1 cellular context compared by ENCODE assay signal in genomic region chr19:48393196-48393558, GRCh38.
TF ChIP-seq lines count a peak whose summit lies in the region.

No MANE protein-coding gene starts in this region.

TF ChIP-seq in GM23338, 12 proteins besides CTCF, POLR2A, EP300 and RAD21:
- TF ChIP-seq ZNF114 (CRISPR knock-in tag; IDR thresholded peaks at IDR 0.05) (no peak), NANOG (IDR thresholded peaks at IDR 0.05; ENCODE audit: borderline replicate concordance) (no peak), REST (IDR thresholded peaks at IDR 0.05; ENCODE audit: unreplicated experiment) (no peak), CREB1 (CRISPR knock-in tag; IDR thresholded peaks at IDR 0.05; ENCODE audit: low read depth) (no peak), ETS1 (IDR thresholded peaks at IDR 0.05) (no peak), EZH2phosphoT487 (IDR thresholded peaks at IDR 0.05; ENCODE audit: unreplicated experiment) (no peak), JUNB (IDR thresholded peaks at IDR 0.05; ENCODE audit: unreplicated experiment) (no peak), ZNF331 (CRISPR knock-in tag; IDR thresholded peaks at IDR 0.05; ENCODE audit: low read depth) (no peak), POLR2AphosphoS5 (IDR thresholded peaks at IDR 0.05; ENCODE audit: low read depth) (no peak), STAT1 (IDR thresholded peaks at IDR 0.05; ENCODE audit: unreplicated experiment) (no peak), EZH2 (IDR thresholded peaks at IDR 0.05; ENCODE audit: low read depth, unreplicated experiment) (no peak)
- TF ChIP-seq, protein P1, sequence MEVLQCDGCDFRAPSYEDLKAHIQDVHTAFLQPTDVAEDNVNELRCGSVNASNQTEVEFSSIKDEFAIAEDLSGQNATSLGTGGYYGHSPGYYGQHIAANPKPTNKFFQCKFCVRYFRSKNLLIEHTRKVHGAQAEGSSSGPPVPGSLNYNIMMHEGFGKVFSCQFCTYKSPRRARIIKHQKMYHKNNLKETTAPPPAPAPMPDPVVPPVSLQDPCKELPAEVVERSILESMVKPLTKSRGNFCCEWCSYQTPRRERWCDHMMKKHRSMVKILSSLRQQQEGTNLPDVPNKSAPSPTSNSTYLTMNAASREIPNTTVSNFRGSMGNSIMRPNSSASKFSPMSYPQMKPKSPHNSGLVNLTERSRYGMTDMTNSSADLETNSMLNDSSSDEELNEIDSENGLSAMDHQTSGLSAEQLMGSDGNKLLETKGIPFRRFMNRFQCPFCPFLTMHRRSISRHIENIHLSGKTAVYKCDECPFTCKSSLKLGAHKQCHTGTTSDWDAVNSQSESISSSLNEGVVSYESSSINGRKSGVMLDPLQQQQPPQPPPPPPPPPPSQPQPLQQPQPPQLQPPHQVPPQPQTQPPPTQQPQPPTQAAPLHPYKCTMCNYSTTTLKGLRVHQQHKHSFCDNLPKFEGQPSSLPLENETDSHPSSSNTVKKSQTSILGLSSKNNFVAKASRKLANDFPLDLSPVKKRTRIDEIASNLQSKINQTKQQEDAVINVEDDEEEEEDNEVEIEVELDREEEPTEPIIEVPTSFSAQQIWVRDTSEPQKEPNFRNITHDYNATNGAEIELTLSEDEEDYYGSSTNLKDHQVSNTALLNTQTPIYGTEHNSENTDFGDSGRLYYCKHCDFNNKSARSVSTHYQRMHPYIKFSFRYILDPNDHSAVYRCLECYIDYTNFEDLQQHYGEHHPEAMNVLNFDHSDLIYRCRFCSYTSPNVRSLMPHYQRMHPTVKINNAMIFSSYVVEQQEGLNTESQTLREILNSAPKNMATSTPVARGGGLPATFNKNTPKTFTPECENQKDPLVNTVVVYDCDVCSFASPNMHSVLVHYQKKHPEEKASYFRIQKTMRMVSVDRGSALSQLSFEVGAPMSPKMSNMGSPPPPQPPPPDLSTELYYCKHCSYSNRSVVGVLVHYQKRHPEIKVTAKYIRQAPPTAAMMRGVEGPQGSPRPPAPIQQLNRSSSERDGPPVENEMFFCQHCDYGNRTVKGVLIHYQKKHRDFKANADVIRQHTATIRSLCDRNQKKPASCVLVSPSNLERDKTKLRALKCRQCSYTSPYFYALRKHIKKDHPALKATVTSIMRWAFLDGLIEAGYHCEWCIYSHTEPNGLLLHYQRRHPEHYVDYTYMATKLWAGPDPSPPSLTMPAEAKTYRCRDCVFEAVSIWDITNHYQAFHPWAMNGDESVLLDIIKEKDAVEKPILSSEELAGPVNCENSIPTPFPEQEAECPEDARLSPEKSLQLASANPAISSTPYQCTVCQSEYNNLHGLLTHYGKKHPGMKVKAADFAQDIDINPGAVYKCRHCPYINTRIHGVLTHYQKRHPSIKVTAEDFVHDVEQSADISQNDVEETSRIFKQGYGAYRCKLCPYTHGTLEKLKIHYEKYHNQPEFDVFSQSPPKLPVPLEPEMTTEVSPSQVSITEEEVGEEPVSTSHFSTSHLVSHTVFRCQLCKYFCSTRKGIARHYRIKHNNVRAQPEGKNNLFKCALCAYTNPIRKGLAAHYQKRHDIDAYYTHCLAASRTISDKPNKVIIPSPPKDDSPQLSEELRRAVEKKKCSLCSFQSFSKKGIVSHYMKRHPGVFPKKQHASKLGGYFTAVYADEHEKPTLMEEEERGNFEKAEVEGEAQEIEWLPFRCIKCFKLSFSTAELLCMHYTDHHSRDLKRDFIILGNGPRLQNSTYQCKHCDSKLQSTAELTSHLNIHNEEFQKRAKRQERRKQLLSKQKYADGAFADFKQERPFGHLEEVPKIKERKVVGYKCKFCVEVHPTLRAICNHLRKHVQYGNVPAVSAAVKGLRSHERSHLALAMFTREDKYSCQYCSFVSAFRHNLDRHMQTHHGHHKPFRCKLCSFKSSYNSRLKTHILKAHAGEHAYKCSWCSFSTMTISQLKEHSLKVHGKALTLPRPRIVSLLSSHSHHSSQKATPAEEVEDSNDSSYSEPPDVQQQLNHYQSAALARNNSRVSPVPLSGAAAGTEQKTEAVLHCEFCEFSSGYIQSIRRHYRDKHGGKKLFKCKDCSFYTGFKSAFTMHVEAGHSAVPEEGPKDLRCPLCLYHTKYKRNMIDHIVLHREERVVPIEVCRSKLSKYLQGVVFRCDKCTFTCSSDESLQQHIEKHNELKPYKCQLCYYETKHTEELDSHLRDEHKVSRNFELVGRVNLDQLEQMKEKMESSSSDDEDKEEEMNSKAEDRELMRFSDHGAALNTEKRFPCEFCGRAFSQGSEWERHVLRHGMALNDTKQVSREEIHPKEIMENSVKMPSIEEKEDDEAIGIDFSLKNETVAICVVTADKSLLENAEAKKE (CRISPR knock-in tag; IDR thresholded peaks at IDR 0.05), result no peak
